Comparison of ENCODE assay signal across 1 cellular context in the genomic region with DNA sequence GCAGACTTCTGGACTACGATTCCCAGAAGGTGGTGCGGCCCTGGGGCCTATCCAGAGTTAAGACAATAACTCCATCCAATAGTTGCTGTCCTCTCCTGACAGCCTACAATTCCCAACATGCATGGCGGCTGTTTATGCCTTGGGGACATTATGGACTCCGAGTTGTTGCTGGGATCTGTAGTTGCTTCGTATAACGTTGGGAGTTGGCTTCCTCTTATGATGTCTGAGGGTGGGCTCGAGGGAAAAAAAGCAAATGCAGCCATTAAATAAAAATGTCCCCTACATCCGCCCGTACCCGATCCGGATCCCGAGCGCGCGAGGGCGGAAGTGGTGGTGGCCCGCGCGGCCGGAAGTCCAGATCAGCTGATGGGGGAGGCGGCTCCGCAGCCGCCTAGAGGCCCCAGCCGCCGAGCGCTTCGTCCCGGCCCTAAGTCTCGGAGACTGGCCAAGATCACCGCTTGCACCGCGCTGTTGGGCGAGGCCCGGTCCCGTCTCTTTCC.
TF ChIP-seq lines count a peak whose summit lies in the region.

A gene with protein sequence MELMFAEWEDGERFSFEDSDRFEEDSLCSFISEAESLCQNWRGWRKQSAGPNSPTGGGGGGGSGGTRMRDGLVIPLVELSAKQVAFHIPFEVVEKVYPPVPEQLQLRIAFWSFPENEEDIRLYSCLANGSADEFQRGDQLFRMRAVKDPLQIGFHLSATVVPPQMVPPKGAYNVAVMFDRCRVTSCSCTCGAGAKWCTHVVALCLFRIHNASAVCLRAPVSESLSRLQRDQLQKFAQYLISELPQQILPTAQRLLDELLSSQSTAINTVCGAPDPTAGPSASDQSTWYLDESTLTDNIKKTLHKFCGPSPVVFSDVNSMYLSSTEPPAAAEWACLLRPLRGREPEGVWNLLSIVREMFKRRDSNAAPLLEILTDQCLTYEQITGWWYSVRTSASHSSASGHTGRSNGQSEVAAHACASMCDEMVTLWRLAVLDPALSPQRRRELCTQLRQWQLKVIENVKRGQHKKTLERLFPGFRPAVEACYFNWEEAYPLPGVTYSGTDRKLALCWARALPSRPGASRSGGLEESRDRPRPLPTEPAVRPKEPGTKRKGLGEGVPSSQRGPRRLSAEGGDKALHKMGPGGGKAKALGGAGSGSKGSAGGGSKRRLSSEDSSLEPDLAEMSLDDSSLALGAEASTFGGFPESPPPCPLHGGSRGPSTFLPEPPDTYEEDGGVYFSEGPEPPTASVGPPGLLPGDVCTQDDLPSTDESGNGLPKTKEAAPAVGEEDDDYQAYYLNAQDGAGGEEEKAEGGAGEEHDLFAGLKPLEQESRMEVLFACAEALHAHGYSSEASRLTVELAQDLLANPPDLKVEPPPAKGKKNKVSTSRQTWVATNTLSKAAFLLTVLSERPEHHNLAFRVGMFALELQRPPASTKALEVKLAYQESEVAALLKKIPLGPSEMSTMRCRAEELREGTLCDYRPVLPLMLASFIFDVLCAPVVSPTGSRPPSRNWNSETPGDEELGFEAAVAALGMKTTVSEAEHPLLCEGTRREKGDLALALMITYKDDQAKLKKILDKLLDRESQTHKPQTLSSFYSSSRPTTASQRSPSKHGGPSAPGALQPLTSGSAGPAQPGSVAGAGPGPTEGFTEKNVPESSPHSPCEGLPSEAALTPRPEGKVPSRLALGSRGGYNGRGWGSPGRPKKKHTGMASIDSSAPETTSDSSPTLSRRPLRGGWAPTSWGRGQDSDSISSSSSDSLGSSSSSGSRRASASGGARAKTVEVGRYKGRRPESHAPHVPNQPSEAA (N-terminal part only) (plus strand): TSS at position 386 of the 500 bp plus-strand sequence. CDS start 273 bp downstream, outside the sequence.

TF ChIP-seq in K562, 482 proteins besides CTCF, POLR2A, EP300 and RAD21 (continued from another document and continues in another):
- TF ChIP-seq POLR2B (IDR thresholded peaks at IDR 0.05; ENCODE audit: low read depth, partially characterized antibody) = peak; percentile 80
- TF ChIP-seq CXXC5 (CRISPR knock-in tag; IDR thresholded peaks at IDR 0.05) = peak; percentile 85
- TF ChIP-seq, protein P1, sequence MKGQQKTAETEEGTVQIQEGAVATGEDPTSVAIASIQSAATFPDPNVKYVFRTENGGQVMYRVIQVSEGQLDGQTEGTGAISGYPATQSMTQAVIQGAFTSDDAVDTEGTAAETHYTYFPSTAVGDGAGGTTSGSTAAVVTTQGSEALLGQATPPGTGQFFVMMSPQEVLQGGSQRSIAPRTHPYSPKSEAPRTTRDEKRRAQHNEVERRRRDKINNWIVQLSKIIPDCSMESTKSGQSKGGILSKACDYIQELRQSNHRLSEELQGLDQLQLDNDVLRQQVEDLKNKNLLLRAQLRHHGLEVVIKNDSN (CRISPR knock-in tag; IDR thresholded peaks at IDR 0.05) = peak; percentile 65; the same call in 1 of the 2 replicates
- peak; percentile 71 for TF ChIP-seq KDM5B (IDR thresholded peaks at IDR 0.05; ENCODE audit: insufficient replicate concordance, low read depth, low read length)
- TF ChIP-seq TAF1 (IDR thresholded peaks at IDR 0.05; ENCODE audit: control insufficient read depth, extremely low read depth, insufficient read depth, low read length, severe bottlenecking) = peak; percentile 60
- TF ChIP-seq MEIS2 (IDR thresholded peaks at IDR 0.05; ENCODE audit: partially characterized antibody) = peak; percentile 27
- TF ChIP-seq NRF1 (conservative IDR thresholded peaks at IDR 0.05 in 1 of 2, IDR thresholded peaks at IDR 0.05 in 1 of 2) = peak in 1 of 2 experiments; percentile 59; a peak in 2 of 4 replicates
- TF ChIP-seq HDAC1 (IDR thresholded peaks at IDR 0.05) = peak; percentile 50 to 99; a peak in 3 of 4 replicates
- peak; percentile 93 for TF ChIP-seq ZNF143 (CRISPR knock-in tag; IDR thresholded peaks at IDR 0.05)
- TF ChIP-seq PTTG1 (tag; IDR thresholded peaks at IDR 0.05; ENCODE audit: low read depth) = no peak
- no peak for TF ChIP-seq RHOXF2B (CRISPR knock-in tag; conservative IDR thresholded peaks at IDR 0.05)
- 0 out of 2 replicates have a peak, but pooled peaks have one; percentile 1 for TF ChIP-seq ZNF445 (CRISPR knock-in tag; IDR thresholded peaks at IDR 0.05; ENCODE audit: low read depth)
- TF ChIP-seq, protein P2, sequence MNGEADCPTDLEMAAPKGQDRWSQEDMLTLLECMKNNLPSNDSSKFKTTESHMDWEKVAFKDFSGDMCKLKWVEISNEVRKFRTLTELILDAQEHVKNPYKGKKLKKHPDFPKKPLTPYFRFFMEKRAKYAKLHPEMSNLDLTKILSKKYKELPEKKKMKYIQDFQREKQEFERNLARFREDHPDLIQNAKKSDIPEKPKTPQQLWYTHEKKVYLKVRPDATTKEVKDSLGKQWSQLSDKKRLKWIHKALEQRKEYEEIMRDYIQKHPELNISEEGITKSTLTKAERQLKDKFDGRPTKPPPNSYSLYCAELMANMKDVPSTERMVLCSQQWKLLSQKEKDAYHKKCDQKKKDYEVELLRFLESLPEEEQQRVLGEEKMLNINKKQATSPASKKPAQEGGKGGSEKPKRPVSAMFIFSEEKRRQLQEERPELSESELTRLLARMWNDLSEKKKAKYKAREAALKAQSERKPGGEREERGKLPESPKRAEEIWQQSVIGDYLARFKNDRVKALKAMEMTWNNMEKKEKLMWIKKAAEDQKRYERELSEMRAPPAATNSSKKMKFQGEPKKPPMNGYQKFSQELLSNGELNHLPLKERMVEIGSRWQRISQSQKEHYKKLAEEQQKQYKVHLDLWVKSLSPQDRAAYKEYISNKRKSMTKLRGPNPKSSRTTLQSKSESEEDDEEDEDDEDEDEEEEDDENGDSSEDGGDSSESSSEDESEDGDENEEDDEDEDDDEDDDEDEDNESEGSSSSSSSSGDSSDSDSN (IDR thresholded peaks at IDR 0.05; ENCODE audit: borderline replicate concordance in 1 of 2, low read depth in 2 of 2, low read length in 2 of 2) = peak; percentile 88 to 89
- TF ChIP-seq, protein P3, sequence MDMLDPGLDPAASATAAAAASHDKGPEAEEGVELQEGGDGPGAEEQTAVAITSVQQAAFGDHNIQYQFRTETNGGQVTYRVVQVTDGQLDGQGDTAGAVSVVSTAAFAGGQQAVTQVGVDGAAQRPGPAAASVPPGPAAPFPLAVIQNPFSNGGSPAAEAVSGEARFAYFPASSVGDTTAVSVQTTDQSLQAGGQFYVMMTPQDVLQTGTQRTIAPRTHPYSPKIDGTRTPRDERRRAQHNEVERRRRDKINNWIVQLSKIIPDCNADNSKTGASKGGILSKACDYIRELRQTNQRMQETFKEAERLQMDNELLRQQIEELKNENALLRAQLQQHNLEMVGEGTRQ (CRISPR knock-in tag; IDR thresholded peaks at IDR 0.05) = peak; percentile 74
- TF ChIP-seq E2F3 (CRISPR knock-in tag; IDR thresholded peaks at IDR 0.05) = peak; percentile 18; the same call in 1 of the 2 replicates
- TF ChIP-seq, protein P4, sequence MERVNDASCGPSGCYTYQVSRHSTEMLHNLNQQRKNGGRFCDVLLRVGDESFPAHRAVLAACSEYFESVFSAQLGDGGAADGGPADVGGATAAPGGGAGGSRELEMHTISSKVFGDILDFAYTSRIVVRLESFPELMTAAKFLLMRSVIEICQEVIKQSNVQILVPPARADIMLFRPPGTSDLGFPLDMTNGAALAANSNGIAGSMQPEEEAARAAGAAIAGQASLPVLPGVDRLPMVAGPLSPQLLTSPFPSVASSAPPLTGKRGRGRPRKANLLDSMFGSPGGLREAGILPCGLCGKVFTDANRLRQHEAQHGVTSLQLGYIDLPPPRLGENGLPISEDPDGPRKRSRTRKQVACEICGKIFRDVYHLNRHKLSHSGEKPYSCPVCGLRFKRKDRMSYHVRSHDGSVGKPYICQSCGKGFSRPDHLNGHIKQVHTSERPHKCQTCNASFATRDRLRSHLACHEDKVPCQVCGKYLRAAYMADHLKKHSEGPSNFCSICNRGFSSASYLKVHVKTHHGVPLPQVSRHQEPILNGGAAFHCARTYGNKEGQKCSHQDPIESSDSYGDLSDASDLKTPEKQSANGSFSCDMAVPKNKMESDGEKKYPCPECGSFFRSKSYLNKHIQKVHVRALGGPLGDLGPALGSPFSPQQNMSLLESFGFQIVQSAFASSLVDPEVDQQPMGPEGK (CRISPR knock-in tag; IDR thresholded peaks at IDR 0.05; ENCODE audit: borderline replicate concordance) = no peak
- TF ChIP-seq, protein P5, sequence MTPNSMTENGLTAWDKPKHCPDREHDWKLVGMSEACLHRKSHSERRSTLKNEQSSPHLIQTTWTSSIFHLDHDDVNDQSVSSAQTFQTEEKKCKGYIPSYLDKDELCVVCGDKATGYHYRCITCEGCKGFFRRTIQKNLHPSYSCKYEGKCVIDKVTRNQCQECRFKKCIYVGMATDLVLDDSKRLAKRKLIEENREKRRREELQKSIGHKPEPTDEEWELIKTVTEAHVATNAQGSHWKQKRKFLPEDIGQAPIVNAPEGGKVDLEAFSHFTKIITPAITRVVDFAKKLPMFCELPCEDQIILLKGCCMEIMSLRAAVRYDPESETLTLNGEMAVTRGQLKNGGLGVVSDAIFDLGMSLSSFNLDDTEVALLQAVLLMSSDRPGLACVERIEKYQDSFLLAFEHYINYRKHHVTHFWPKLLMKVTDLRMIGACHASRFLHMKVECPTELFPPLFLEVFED (CRISPR knock-in tag; conservative IDR thresholded peaks at IDR 0.05) = peak; percentile 88; the same call in 1 of the 2 replicates
- TF ChIP-seq KLF6 (CRISPR knock-in tag; IDR thresholded peaks at IDR 0.05; ENCODE audit: borderline replicate concordance) = peak; percentile 7; the same call in 1 of the 2 replicates
- peak; percentile 70 for TF ChIP-seq PCBP1 (IDR thresholded peaks at IDR 0.05; ENCODE audit: low read depth, low read length, poor library complexity, severe bottlenecking)
- no peak for TF ChIP-seq ADNP (tag; IDR thresholded peaks at IDR 0.05)
- TF ChIP-seq GABPB1 (CRISPR knock-in tag; IDR thresholded peaks at IDR 0.05) = peak; percentile 99
- no peak for TF ChIP-seq ZFP30 (CRISPR knock-in tag; IDR thresholded peaks at IDR 0.05; ENCODE audit: borderline replicate concordance)
- TF ChIP-seq ELF2 (CRISPR knock-in tag; IDR thresholded peaks at IDR 0.05) = peak; percentile 88
- TF ChIP-seq, protein P6, sequence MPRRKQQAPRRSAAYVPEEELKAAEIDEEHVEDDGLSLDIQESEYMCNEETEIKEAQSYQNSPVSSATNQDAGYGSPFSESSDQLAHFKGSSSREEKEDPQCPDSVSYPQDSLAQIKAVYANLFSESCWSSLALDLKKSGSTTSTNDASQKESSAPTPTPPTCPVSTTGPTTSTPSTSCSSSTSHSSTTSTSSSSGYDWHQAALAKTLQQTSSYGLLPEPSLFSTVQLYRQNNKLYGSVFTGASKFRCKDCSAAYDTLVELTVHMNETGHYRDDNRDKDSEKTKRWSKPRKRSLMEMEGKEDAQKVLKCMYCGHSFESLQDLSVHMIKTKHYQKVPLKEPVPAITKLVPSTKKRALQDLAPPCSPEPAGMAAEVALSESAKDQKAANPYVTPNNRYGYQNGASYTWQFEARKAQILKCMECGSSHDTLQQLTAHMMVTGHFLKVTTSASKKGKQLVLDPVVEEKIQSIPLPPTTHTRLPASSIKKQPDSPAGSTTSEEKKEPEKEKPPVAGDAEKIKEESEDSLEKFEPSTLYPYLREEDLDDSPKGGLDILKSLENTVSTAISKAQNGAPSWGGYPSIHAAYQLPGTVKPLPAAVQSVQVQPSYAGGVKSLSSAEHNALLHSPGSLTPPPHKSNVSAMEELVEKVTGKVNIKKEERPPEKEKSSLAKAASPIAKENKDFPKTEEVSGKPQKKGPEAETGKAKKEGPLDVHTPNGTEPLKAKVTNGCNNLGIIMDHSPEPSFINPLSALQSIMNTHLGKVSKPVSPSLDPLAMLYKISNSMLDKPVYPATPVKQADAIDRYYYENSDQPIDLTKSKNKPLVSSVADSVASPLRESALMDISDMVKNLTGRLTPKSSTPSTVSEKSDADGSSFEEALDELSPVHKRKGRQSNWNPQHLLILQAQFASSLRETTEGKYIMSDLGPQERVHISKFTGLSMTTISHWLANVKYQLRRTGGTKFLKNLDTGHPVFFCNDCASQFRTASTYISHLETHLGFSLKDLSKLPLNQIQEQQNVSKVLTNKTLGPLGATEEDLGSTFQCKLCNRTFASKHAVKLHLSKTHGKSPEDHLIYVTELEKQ (CRISPR knock-in tag; IDR thresholded peaks at IDR 0.05) = no peak
- TF ChIP-seq NONO (IDR thresholded peaks at IDR 0.05; ENCODE audit: low read depth in 2 of 2, low read length in 1 of 2) = peak in 1 of 2 experiments; percentile 27; a peak in 1 of 4 replicates
- TF ChIP-seq, protein P7, sequence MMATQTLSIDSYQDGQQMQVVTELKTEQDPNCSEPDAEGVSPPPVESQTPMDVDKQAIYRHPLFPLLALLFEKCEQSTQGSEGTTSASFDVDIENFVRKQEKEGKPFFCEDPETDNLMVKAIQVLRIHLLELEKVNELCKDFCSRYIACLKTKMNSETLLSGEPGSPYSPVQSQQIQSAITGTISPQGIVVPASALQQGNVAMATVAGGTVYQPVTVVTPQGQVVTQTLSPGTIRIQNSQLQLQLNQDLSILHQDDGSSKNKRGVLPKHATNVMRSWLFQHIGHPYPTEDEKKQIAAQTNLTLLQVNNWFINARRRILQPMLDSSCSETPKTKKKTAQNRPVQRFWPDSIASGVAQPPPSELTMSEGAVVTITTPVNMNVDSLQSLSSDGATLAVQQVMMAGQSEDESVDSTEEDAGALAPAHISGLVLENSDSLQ (IDR thresholded peaks at IDR 0.05) = peak; percentile 76
- peak; percentile 81 for TF ChIP-seq NFYB (IDR thresholded peaks at IDR 0.05; ENCODE audit: extremely low read depth, insufficient read length)
- peak; percentile 84 for TF ChIP-seq SPI1 (IDR thresholded peaks at IDR 0.05; ENCODE audit: borderline replicate concordance, low read depth, low read length)
- TF ChIP-seq HMGN3 (IDR thresholded peaks at IDR 0.05; ENCODE audit: borderline replicate concordance, extremely low read depth, insufficient read length, low read depth, low read length) = peak; percentile 42
- TF ChIP-seq KLF13 (tag; IDR thresholded peaks at IDR 0.05; ENCODE audit: borderline replicate concordance, low read depth) = peak; percentile 89
- 0 out of 2 replicates have a peak, but pooled peaks have one; percentile 28 for TF ChIP-seq KLF1 (tag; IDR thresholded peaks at IDR 0.05)
- TF ChIP-seq, protein P8, sequence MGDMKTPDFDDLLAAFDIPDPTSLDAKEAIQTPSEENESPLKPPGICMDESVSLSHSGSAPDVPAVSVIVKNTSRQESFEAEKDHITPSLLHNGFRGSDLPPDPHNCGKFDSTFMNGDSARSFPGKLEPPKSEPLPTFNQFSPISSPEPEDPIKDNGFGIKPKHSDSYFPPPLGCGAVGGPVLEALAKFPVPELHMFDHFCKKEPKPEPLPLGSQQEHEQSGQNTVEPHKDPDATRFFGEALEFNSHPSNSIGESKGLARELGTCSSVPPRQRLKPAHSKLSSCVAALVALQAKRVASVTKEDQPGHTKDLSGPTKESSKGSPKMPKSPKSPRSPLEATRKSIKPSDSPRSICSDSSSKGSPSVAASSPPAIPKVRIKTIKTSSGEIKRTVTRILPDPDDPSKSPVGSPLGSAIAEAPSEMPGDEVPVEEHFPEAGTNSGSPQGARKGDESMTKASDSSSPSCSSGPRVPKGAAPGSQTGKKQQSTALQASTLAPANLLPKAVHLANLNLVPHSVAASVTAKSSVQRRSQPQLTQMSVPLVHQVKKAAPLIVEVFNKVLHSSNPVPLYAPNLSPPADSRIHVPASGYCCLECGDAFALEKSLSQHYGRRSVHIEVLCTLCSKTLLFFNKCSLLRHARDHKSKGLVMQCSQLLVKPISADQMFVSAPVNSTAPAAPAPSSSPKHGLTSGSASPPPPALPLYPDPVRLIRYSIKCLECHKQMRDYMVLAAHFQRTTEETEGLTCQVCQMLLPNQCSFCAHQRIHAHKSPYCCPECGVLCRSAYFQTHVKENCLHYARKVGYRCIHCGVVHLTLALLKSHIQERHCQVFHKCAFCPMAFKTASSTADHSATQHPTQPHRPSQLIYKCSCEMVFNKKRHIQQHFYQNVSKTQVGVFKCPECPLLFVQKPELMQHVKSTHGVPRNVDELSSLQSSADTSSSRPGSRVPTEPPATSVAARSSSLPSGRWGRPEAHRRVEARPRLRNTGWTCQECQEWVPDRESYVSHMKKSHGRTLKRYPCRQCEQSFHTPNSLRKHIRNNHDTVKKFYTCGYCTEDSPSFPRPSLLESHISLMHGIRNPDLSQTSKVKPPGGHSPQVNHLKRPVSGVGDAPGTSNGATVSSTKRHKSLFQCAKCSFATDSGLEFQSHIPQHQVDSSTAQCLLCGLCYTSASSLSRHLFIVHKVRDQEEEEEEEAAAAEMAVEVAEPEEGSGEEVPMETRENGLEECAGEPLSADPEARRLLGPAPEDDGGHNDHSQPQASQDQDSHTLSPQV (IDR thresholded peaks at IDR 0.05) = 0 out of 2 replicates have a peak, but pooled peaks have one; percentile 12
